ENCODE assay signal across 7 cellular contexts in the genomic region with DNA sequence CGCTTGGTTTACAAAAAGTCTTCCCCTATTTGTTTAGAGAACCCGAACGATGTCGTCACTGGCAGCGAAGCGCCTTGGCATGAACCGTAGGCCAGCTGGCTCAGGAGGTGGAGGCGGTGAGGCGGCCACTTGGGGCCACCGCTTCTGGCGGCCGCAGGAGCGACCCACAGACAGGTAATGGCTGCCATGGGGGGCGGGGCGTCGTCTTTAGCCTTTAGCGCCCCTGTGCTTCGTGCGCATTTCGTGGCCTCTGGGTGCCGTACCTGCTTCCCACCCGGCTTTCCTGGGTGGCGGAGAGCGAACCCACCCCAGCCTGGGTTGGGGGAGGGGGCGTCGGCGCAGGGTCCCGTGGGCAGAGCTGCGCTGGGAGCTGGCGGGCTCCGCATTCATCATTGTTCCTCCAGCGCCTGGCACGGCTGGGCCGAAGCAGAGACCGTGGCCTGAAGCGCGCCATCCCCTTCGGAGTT. TPM values are rescaled to one million over a fixed set of nuclear protein-coding genes. Genes with fewer than 3 reads are reported as not detected.
A peak's percentile ranks its signal among the peaks of the same experiment; 100 is the strongest.
DNase-seq lines count a peak whose midpoint lies in the region; ATAC-seq, FAIRE-seq and TF ChIP-seq lines count a peak whose summit lies in the region.

No MANE protein-coding gene starts in this region.

- H3K56ac ChIP-seq in H1 (replicated peaks; ENCODE audit: insufficient read length, low read depth, low read length) = peak overlapping the region; percentile 59

- H2BK20ac ChIP-seq in H1 (ENCODE audit: low read length) = no peak overlapping the region

- 2% methylated on average over 35 of the region's 38 CpGs; no CpG with 5 or more reads in 1 of the 2 experiments for WGBS in H1 (ENCODE audit: extremely low coverage in 1 of 2, insufficient coverage in 1 of 2, insufficient read length in 1 of 2, insufficient replicate concordance in 2 of 2, low coverage in 1 of 2, low lambda C conversion rate in 2 of 2, missing lambda C conversion rate in 1 of 2), 2 experiments
- WGBS in mesodermal cell (ENCODE audit: insufficient coverage in 2 of 2), 2 experiments = 3 to 5% methylated on average over 23 to 35 of the region's 38 CpGs

- H3K36me3 ChIP-seq in H1 (ENCODE audit: control insufficient read depth in 2 of 4, insufficient read depth in 4 of 4, low read length in 3 of 4) (no peaks in the 10 kb centered on the region), mesodermal cell (ENCODE audit: control insufficient read depth, insufficient read depth, low read length) (no peaks in the 10 kb centered on the region)

- in situ Hi-C loops in GM13977 (cut with MboI; ENCODE audit: low pct_unique_long_range_greater_than_20kb, low sequenced_read_pairs, unreplicated experiment) = no loop called here

- peaks cover 0 to 5% of the 10 kb centered on the region in 2 experiments for H4K20me1 ChIP-seq in H1 (replicated peaks in 1 of 2; ENCODE audit: control insufficient read depth in 1 of 2, insufficient read depth in 2 of 2, low read length in 2 of 2)

- peak overlapping the region; percentile 68; the same call in 1 of the 2 replicates for H2BK12ac ChIP-seq in H1 (ENCODE audit: low read depth, low read length)

- TF ChIP-seq CTCF in GM13977 (IDR thresholded peaks at IDR 0.05; ENCODE audit: extremely low read depth, insufficient read depth, missing control alignments) (no peak), H1 (IDR thresholded peaks at IDR 0.05; ENCODE audit: control extremely low read depth in 1 of 3, insufficient read depth in 1 of 3, low read depth in 1 of 3, low read length in 3 of 3) (no peak)

- TF ChIP-seq EP300 in H1 (IDR thresholded peaks at IDR 0.05; ENCODE audit: borderline replicate concordance in 1 of 2, low read depth in 2 of 2, low read length in 2 of 2) = no peak

- H3K4me1 ChIP-seq in H1 (replicated peaks in 1 of 4; ENCODE audit: control insufficient read depth in 3 of 4, insufficient read depth in 4 of 4, low read length in 3 of 4) (peaks cover 0 to 6% (median 3%) of the 10 kb centered on the region in 4 experiments; a peak in 4 of 7 replicates), mesodermal cell (ENCODE audit: control insufficient read depth, insufficient read depth, low read length, poor library complexity, severe bottlenecking) (peaks cover 3% of the 10 kb centered on the region)

- FAIRE-seq in H1 (lab: Jason Lieb, UNC) = no peak

- TF ChIP-seq POLR2A in H1 (IDR thresholded peaks at IDR 0.05; ENCODE audit: control extremely low read depth in 1 of 2, low read depth in 2 of 2, low read length in 2 of 2) = peak in 1 of 2 experiments; percentile 41; a peak in 1 of 3 replicates

- POLR2A ChIA-PET in H1 (lab: Charles Lee; ENCODE audit: partially characterized antibody) = interaction anchor here (1.0 to 2.2 kb wide), 6 partner anchors 10 to 59 kb away, joined by 3 to 8 read pairs (median 5); a partner anchor contains a TSS

- TF ChIP-seq RAD21 in H1 (IDR thresholded peaks at IDR 0.05 in 1 of 2, conservative IDR thresholded peaks at IDR 0.05 in 1 of 2; ENCODE audit: low read depth in 2 of 2, low read length in 2 of 2) = no peak

- peaks cover 0 to 17% (median 14%) of the 10 kb centered on the region in 4 experiments; a peak in 6 of 7 replicates for H3K27me3 ChIP-seq in H1 (replicated peaks in 1 of 4; ENCODE audit: control insufficient read depth in 3 of 4, extremely low read depth in 1 of 4, insufficient read depth in 3 of 4, low read length in 3 of 4)

- H3K9ac ChIP-seq in H1 (replicated peaks in 1 of 4; ENCODE audit: extremely low read depth in 1 of 4, low read depth in 3 of 4, low read length in 3 of 4) = peak overlapping the region; percentile 40 to 70 (median 58); a peak in 6 of 7 replicates

- peak overlapping the region; percentile 69; the same call in 1 of the 2 replicates for H2AFZ ChIP-seq in H1 (ENCODE audit: low read length)

- no peak overlapping the region for H2AK5ac ChIP-seq in H1 (ENCODE audit: low read depth, low read length)

- H4K8ac ChIP-seq in H1 (ENCODE audit: extremely low read depth, insufficient read depth, low read length) = peak overlapping the region; percentile 96

- H3K79me1 ChIP-seq in H1 (ENCODE audit: low read depth, low read length) = no peaks in the 10 kb centered on the region

- H4K91ac ChIP-seq in H1 (replicated peaks; ENCODE audit: insufficient read length, low read length) = peak overlapping the region; percentile 88

- peaks cover 13% of the 10 kb centered on the region; the same call in 1 of the 2 replicates for H3K23me2 ChIP-seq in H1 (ENCODE audit: low read depth, low read length)

- CTCF ChIA-PET in H1 (lab: Charles Lee; ENCODE audit: partially characterized antibody) = interaction anchor here (1.3 to 3.0 kb wide), 4 partner anchors 10 to 61 kb away, joined by 4 to 16 read pairs (median 8); a partner anchor contains a TSS

- peak overlapping the region; percentile 52; the same call in 1 of the 2 replicates for H2BK5ac ChIP-seq in H1 (ENCODE audit: low read depth, low read length)

- ATAC-seq in HG02610 (IDR thresholded peaks at IDR 0.05; ENCODE audit: unreplicated experiment) = no peak

- H3K4me3 ChIP-seq in H1 (ENCODE audit: extremely low read depth in 1 of 4, insufficient read depth in 2 of 4, low read depth in 3 of 4, low read length in 4 of 4) (peak overlapping the region; percentile 51 to 73 (median 68)), mesodermal cell (ENCODE audit: extremely low read depth, insufficient read depth, low read length, poor library complexity, severe bottlenecking) (peak overlapping the region; percentile 51)

- peak; percentile 63 for DNase-seq in GM13977 (ENCODE audit: low spot score)
- peak; percentile 52 for DNase-seq in NCI-H345 (lab: John Stamatoyannopoulos, UW)
- peak in 2 of 3 experiments; percentile 19 to 20 for DNase-seq in activated CD8-positive, alpha-beta memory T cell treated with anti-CD3 and anti-CD28 coated beads for 48 hours (ENCODE audit: low read depth in 2 of 3, low spot score in 2 of 3)
- peak; percentile 13 to 82 for DNase-seq in H1 (ENCODE audit: low read depth in 1 of 2, low spot score in 2 of 2)
- peak; percentile 21 for DNase-seq in stimulated activated CD8-positive, alpha-beta memory T cell treated with anti-CD3 and anti-CD28 coated beads, Interleukin-15, amount 100 ng/mL, for 24 hours (ENCODE audit: low read depth)

- H4K5ac ChIP-seq in H1 (ENCODE audit: insufficient read length, low read depth, low read length) = peak overlapping the region; percentile 93

- H3K14ac ChIP-seq in H1 (ENCODE audit: insufficient read length) = no peak overlapping the region

- peak overlapping the region; percentile 80 to 85 for H3K4me2 ChIP-seq in H1 (ENCODE audit: insufficient read depth in 1 of 2, low read depth in 2 of 2, low read length in 2 of 2)

- H3K27ac ChIP-seq in H1 (ENCODE audit: low read depth, low read length) (peak overlapping the region; percentile 54; the same call in 1 of the 2 replicates), mesodermal cell (ENCODE audit: low read depth, low read length, severe bottlenecking) (no peak overlapping the region)

- no peak overlapping the region for H3K23ac ChIP-seq in H1 (ENCODE audit: insufficient read length)

- H2BK15ac ChIP-seq in H1 (ENCODE audit: low read length) = no peak overlapping the region; the same call in 1 of the 2 replicates

- H3K4ac ChIP-seq in H1 (replicated peaks; ENCODE audit: insufficient read length, low read depth, low read length) = peak overlapping the region; percentile 65

- H3K9me3 ChIP-seq in H1 (ENCODE audit: insufficient read depth in 2 of 2, low read depth in 1 of 2, low read length in 1 of 2) (no peaks in the 10 kb centered on the region), mesodermal cell (ENCODE audit: control insufficient read depth, low read length) (no peaks in the 10 kb centered on the region)

- peak overlapping the region; percentile 97 for H3K18ac ChIP-seq in H1 (ENCODE audit: extremely low read depth, low read length)

- H2BK120ac ChIP-seq in H1 (replicated peaks; ENCODE audit: low read depth, low read length) = no peak overlapping the region

- no peaks in the 10 kb centered on the region for H3K79me2 ChIP-seq in H1 (ENCODE audit: control insufficient read depth in 1 of 2, insufficient read depth in 2 of 2, low read length in 2 of 2)

TF ChIP-seq in H1, 55 proteins besides CTCF, POLR2A, EP300 and RAD21 (continues in another document):
- TF ChIP-seq SUZ12 (IDR thresholded peaks at IDR 0.05; ENCODE audit: low read length) = no peak

RNA-seq across cellular contexts. Expression of a gene that starts 0.5 kb away (rescaled TPM):
- 3.4 and 3.7 TPM in 2 replicates for total RNA-seq in H1 (2021; fragmentation: NEBNext Ultra II Directional; extraction: Animal tissue kit (Norgen Biotek cat#: 25700))
- polyA plus RNA-seq in H1 (2011; rRNA removed) = 3.4 and 4.5 TPM in 2 replicates
- 2.9 TPM for polyA plus RNA-seq in H1 (2011; cell fraction: cytosol; rRNA removed)
- polyA plus RNA-seq in H1 (2011; cell fraction: nucleus; rRNA removed) = 4.9 TPM
- polyA plus RNA-seq in H1 (2012, experiment 1 of 2) = 4.0 to 5.0 TPM (median 4.2 TPM) in 4 replicates
- polyA plus RNA-seq in H1 (2012, experiment 2 of 2) = 2.5 TPM
- 3.6 TPM for polyA plus RNA-seq in H1 (2013, experiment 1 of 2)
- polyA plus RNA-seq in H1 (2013, experiment 2 of 2) = 3.8 TPM
- 5.3 and 5.8 TPM in 2 replicates for polyA minus RNA-seq in H1 (2011; rRNA and poly(A)+ RNA removed)
- polyA minus RNA-seq in H1 (2011; cell fraction: cytosol; rRNA and poly(A)+ RNA removed) = 8.0 TPM
- polyA minus RNA-seq in H1 (2011; cell fraction: nucleus; rRNA and poly(A)+ RNA removed) = 8.9 TPM
- 0.66 TPM for polyA plus RNA-seq in mesodermal cell (2013, experiment 1 of 2)
- polyA plus RNA-seq in mesodermal cell (2013, experiment 2 of 2) = 0.40 TPM

RNA-seq across cellular contexts. Expression of a gene that starts 26.5 kb away (rescaled TPM):
- total RNA-seq in H1 (2021; fragmentation: NEBNext Ultra II Directional; extraction: Animal tissue kit (Norgen Biotek cat#: 25700)) = 2.6 and 3.6 TPM in 2 replicates
- 7.3 and 8.3 TPM in 2 replicates for polyA plus RNA-seq in H1 (2011; rRNA removed)
- 5.8 TPM for polyA plus RNA-seq in H1 (2011; cell fraction: cytosol; rRNA removed)
- polyA plus RNA-seq in H1 (2011; cell fraction: nucleus; rRNA removed) = 6.1 TPM
- polyA plus RNA-seq in H1 (2012, experiment 1 of 2) = 2.7 to 3.6 TPM (median 3.3 TPM) in 4 replicates
- polyA plus RNA-seq in H1 (2012, experiment 2 of 2) = 2.1 TPM
- 1.9 TPM for polyA plus RNA-seq in H1 (2013, experiment 1 of 2)
- polyA plus RNA-seq in H1 (2013, experiment 2 of 2) = 1.8 TPM
- polyA minus RNA-seq in H1 (2011; rRNA and poly(A)+ RNA removed) = 11.0 and 13.8 TPM in 2 replicates
- polyA minus RNA-seq in H1 (2011; cell fraction: cytosol; rRNA and poly(A)+ RNA removed) = 5.0 TPM
- 4.8 TPM for polyA minus RNA-seq in H1 (2011; cell fraction: nucleus; rRNA and poly(A)+ RNA removed)
- polyA plus RNA-seq in mesodermal cell (2013, experiment 1 of 2) = 7.0 TPM
- polyA plus RNA-seq in mesodermal cell (2013, experiment 2 of 2) = 4.6 TPM

RNA-seq across cellular contexts. Expression of a gene that starts 58.6 kb away (rescaled TPM):
- 5.1 TPM in 2 replicates for total RNA-seq in H1 (2021; fragmentation: NEBNext Ultra II Directional; extraction: Animal tissue kit (Norgen Biotek cat#: 25700))
- 5.6 and 7.8 TPM in 2 replicates for polyA plus RNA-seq in H1 (2011; rRNA removed)
- 4.9 TPM for polyA plus RNA-seq in H1 (2011; cell fraction: cytosol; rRNA removed)
- polyA plus RNA-seq in H1 (2011; cell fraction: nucleus; rRNA removed) = 5.3 TPM
- 3.1 to 5.1 TPM (median 3.9 TPM) in 4 replicates for polyA plus RNA-seq in H1 (2012, experiment 1 of 2)
- 5.2 TPM for polyA plus RNA-seq in H1 (2012, experiment 2 of 2)
- 6.0 TPM for polyA plus RNA-seq in H1 (2013, experiment 1 of 2)
- 6.0 TPM for polyA plus RNA-seq in H1 (2013, experiment 2 of 2)
- polyA minus RNA-seq in H1 (2011; rRNA and poly(A)+ RNA removed) = 2.8 and 3.0 TPM in 2 replicates
- 4.3 TPM for polyA minus RNA-seq in H1 (2011; cell fraction: cytosol; rRNA and poly(A)+ RNA removed)
- 5.8 TPM for polyA minus RNA-seq in H1 (2011; cell fraction: nucleus; rRNA and poly(A)+ RNA removed)
- polyA plus RNA-seq in mesodermal cell (2013, experiment 1 of 2) = 2.2 TPM
- 1.8 TPM for polyA plus RNA-seq in mesodermal cell (2013, experiment 2 of 2)
